In the genomic region with DNA sequence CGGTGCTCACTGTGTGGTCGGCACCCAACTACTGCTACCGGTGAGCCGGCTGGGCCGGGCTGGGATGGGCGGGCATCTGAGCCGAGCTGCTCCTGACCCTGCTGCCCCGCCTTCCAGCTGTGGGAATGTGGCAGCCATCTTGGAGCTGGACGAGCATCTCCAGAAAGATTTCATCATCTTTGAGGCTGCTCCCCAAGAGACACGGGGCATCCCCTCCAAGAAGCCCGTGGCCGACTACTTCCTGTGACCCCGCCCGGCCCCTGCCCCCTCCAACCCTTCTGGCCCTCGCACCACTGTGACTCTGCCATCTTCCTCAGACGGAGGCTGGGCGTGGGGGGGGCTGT, we compare ENCODE assay signal across 19 cellular contexts. TPM values are rescaled to one million over a fixed set of nuclear protein-coding genes. Genes with fewer than 3 reads are reported as not detected.
DNase-seq lines count a peak whose midpoint lies in the region; ATAC-seq and TF ChIP-seq lines count a peak whose summit lies in the region.
"Had no signal": no experiment of that assay in that cellular context is flagged by ENCODE, and none has a peak within 500 bp of the region (broad histone marks: within the 10 kb centered on the region; RNA-seq: fewer than 3 reads in every experiment).

No MANE protein-coding gene starts in this region.

- no peaks in the 10 kb centered on the region for H3K4me1 Mint-ChIP-seq in activated T-helper 17 cell treated with anti-CD3 and anti-CD28 coated beads, Interleukin-2, amount 50 U/mL, for 72 hours

- in situ Hi-C loops in mammary epithelial cell (cut with MboI; ENCODE audit: low sequenced_read_pairs in 2 of 2), result loop anchor here in 1 of 2 donors (25.0 kb wide), 2 partner anchors 103 to 328 kb away; a partner anchor contains a TSS

- TF ChIP-seq POLR2A in adrenal gland (IDR thresholded peaks at IDR 0.05), result no peak
- no peak for TF ChIP-seq POLR2A in vagina (IDR thresholded peaks at IDR 0.05)

- peaks cover 32% of the 10 kb centered on the region for H3K79me2 ChIP-seq in mammary epithelial cell (ENCODE audit: insufficient read depth, low read length)

- dilution Hi-C loops in mammary epithelial cell (cut with HindIII; ENCODE audit: low sequenced_read_pairs), result no loop called here

- ATAC-seq in right cardiac atrium, result peak; percentile 63 to 67
- no peak for ATAC-seq in activated T-helper 17 cell treated with anti-CD3 and anti-CD28 coated beads, Interleukin-2, amount 50 U/mL, for 72 hours (replicated peaks)

- no peak overlapping the region for H3K27ac Mint-ChIP-seq in activated T-helper 17 cell treated with anti-CD3 and anti-CD28 coated beads, Interleukin-2, amount 50 U/mL, for 72 hours
- H3K27ac Mint-ChIP-seq: memory B cell, progenitor cell of endocrine pancreas had no signal

- H3K27ac ChIP-seq in adrenal gland (peak overlapping the region in 3 of 5 donors; percentile 43 to 83 (median 73)), right cardiac atrium (ENCODE audit: low read length) (no peak overlapping the region), mammary epithelial cell (ENCODE audit: insufficient read depth, low read depth, low read length) (no peak overlapping the region), vagina (no peak overlapping the region)
- H3K27ac ChIP-seq: testis had no signal

- no peak overlapping the region for H3K9ac ChIP-seq in mammary epithelial cell (ENCODE audit: insufficient read depth, low read length)

- H3K4me3 ChIP-seq in adrenal gland, result no peak overlapping the region
- H3K4me3 ChIP-seq in right cardiac atrium (ENCODE audit: low read length), result no peak overlapping the region
- no peak overlapping the region for H3K4me3 ChIP-seq in mammary epithelial cell (replicated peaks in 1 of 3; ENCODE audit: insufficient read depth in 1 of 3, low read depth in 2 of 3, low read length in 3 of 3)
- no peak overlapping the region for H3K4me3 ChIP-seq in vagina
- H3K4me3 ChIP-seq: testis had no signal

- H3K27me3 ChIP-seq in adrenal gland (no peaks in the 10 kb centered on the region), right cardiac atrium (ENCODE audit: control insufficient read depth, insufficient read depth) (no peaks in the 10 kb centered on the region), mammary epithelial cell (ENCODE audit: insufficient read depth, low read length) (no peaks in the 10 kb centered on the region), vagina (no peaks in the 10 kb centered on the region)
- H3K27me3 ChIP-seq: BE2C, testis had no signal

- WGBS in adrenal gland, 4 donors, result 27 to 62% (median 49%) methylated on average over 2 to 17 of the region's 17 CpGs
- 54% methylated on average over 17 of the region's 17 CpGs for WGBS in right cardiac atrium
- WGBS in mammary epithelial cell (ENCODE audit: low coverage, missing lambda C conversion rate), result 70% methylated on average over 2 of the region's 17 CpGs

- H3K4me1 ChIP-seq in adrenal gland (replicated peaks in 1 of 2) (peaks cover under 1 to 13% of the 10 kb centered on the region in 2 donors), right cardiac atrium (ENCODE audit: control insufficient read depth, insufficient read depth, low read length) (no peaks in the 10 kb centered on the region), mammary epithelial cell (ENCODE audit: insufficient read depth, low read length) (peaks cover 11% of the 10 kb centered on the region), vagina (no peaks in the 10 kb centered on the region)

- BruUV-seq in mammary epithelial cell (replicated peaks; lab: Mats Ljungman, UMichigan), result no TSS peak

- no peaks in the 10 kb centered on the region for H3K9me3 ChIP-seq in adrenal gland (replicated peaks in 1 of 3)
- no peaks in the 10 kb centered on the region for H3K9me3 ChIP-seq in right cardiac atrium (ENCODE audit: control insufficient read depth, low read length)
- no peaks in the 10 kb centered on the region for H3K9me3 ChIP-seq in mammary epithelial cell (replicated peaks; ENCODE audit: insufficient read depth, low read length)
- H3K9me3 ChIP-seq in vagina, result no peaks in the 10 kb centered on the region
- H3K9me3 ChIP-seq: BE2C, testis had no signal

- no peak overlapping the region for H3K4me3 Mint-ChIP-seq in activated T-helper 17 cell treated with anti-CD3 and anti-CD28 coated beads, Interleukin-2, amount 50 U/mL, for 72 hours
- H3K4me3 Mint-ChIP-seq: memory B cell, nephron progenitor cell had no signal

- H3K36me3 Mint-ChIP-seq in activated T-helper 17 cell treated with anti-CD3 and anti-CD28 coated beads, Interleukin-2, amount 50 U/mL, for 72 hours (ENCODE audit: low read depth), result peaks cover 48% of the 10 kb centered on the region

- CTCF ChIA-PET in mammary epithelial cell (lab: Charles Lee; ENCODE audit: low non-redundant PET), result no interaction called here

- intact Hi-C loops in adrenal gland (cut with DNase I) (no loop called here), right cardiac atrium (cut with DNase I) (no loop called here), mammary epithelial cell (cut with micrococcal nuclease) (no loop called here), vagina (cut with DNase I) (no loop called here)

- H4K20me1 ChIP-seq in mammary epithelial cell (ENCODE audit: insufficient read depth, low read length), result no peaks in the 10 kb centered on the region

- no peak overlapping the region for H3K4me2 ChIP-seq in mammary epithelial cell (ENCODE audit: insufficient read depth, low read depth, low read length)

- DNase-seq in GM03348 (ENCODE audit: low spot score), result peak; percentile 40
- DNase-seq in adrenal gland, result peak in 2 of 7 donors; percentile 50 to 72
- peak; percentile 83 to 91 (median 91) for DNase-seq in right cardiac atrium
- DNase-seq in stromal cell of bone marrow (ENCODE audit: low read depth), result peak; percentile 50
- no peak for DNase-seq in mammary epithelial cell
- DNase-seq in vagina (ENCODE audit: extremely low spot score in 2 of 2), result no peak
- DNase-seq: activated CD4-positive, alpha-beta T cell treated with anti-CD3 and anti-CD28 coated beads, Interleukin-2, amount 50 U/mL, for 1 hour; activated CD8-positive, alpha-beta memory T cell treated with anti-CD3 and anti-CD28 coated beads, Interleukin-2, amount 50 U/mL, for 48 hours; activated naive CD4-positive, alpha-beta T cell treated with Interleukin-2 at 50 U/mL for 16 hours; NCI-H1105 treated with DMSO at 0.1 percent for 48 hours; NCI-H2081 treated with DMSO at 0.1 percent for 48 hours; NCI-H510A treated with DMSO at 0.1 percent for 48 hours; nephron progenitor cell; stimulated activated CD8-positive, alpha-beta memory T cell treated with anti-CD3 and anti-CD28 coated beads, Interleukin-4, amount 100 ng/mL, for 48 hours; testis had no signal

- TF ChIP-seq CTCF in adrenal gland (IDR thresholded peaks at IDR 0.05) (no peak), mammary epithelial cell (conservative IDR thresholded peaks at IDR 0.05 in 1 of 2, IDR thresholded peaks at IDR 0.05 in 1 of 2; ENCODE audit: extremely low read depth in 1 of 2, insufficient read depth in 1 of 2, low read depth in 1 of 2, low read length in 2 of 2) (no peak), vagina (IDR thresholded peaks at IDR 0.05) (no peak)

- H3K27me3 Mint-ChIP-seq in activated T-helper 17 cell treated with anti-CD3 and anti-CD28 coated beads, Interleukin-2, amount 50 U/mL, for 72 hours, result no peaks in the 10 kb centered on the region
- H3K27me3 Mint-ChIP-seq: memory B cell, progenitor cell of endocrine pancreas had no signal

- no peaks in the 10 kb centered on the region for H3K9me3 Mint-ChIP-seq in activated T-helper 17 cell treated with anti-CD3 and anti-CD28 coated beads, Interleukin-2, amount 50 U/mL, for 72 hours
- H3K9me3 Mint-ChIP-seq: memory B cell, nephron progenitor cell had no signal

- H3K36me3 ChIP-seq in adrenal gland (replicated peaks in 1 of 2) (peaks cover 0 to 47% of the 10 kb centered on the region in 2 donors), mammary epithelial cell (ENCODE audit: insufficient read depth, low read length) (peaks cover 24% of the 10 kb centered on the region), vagina (peaks cover 3 to 48% of the 10 kb centered on the region in 2 donors)

- H2AFZ ChIP-seq in mammary epithelial cell (ENCODE audit: low read depth, low read length), result no peak overlapping the region

RNA-seq across cellular contexts. Expression of a gene that starts 6.9 kb away (rescaled TPM):
- 1 to 10 TPM; 1.1 to 3.4 (median 2.4) TPM for total RNA-seq in adrenal gland
- 1 to 10 TPM in 2 of 3 donors, under 1 TPM in 1; 0.22 to 5.1 (median 1.9) TPM for polyA plus RNA-seq in adrenal gland
- 1 to 10 TPM in 2 of 4 donors, under 1 TPM in 2; 0.67 to 1.2 (median 1.0) TPM for total RNA-seq in right cardiac atrium
- polyA plus RNA-seq in right cardiac atrium, result 0.93 TPM
- total RNA-seq in activated T-helper 17 cell treated with anti-CD3 and anti-CD28 coated beads, Interleukin-2, amount 50 U/mL, for 72 hours, result 1 to 10 TPM; 1.1 to 3.7 TPM
- total RNA-seq in mammary epithelial cell, result under 1 TPM in 1 of 2 donors, not detected in 1; 0.73 TPM
- polyA plus RNA-seq in mammary epithelial cell, result 0.05 TPM
- not detected for polyA minus RNA-seq in mammary epithelial cell
- 6.4 TPM for total RNA-seq in vagina

RNA-seq across cellular contexts. Expression of a gene that starts 9.0 kb away (rescaled TPM):
- 100 to 1,000 TPM in 3 of 8 donors, 10 to 100 TPM in 5; 44.5 to 136 (median 80.8) TPM for total RNA-seq in adrenal gland
- 10 to 100 TPM; 39.2 to 93.0 (median 87.1) TPM for polyA plus RNA-seq in adrenal gland
- 10 to 100 TPM; 31.3 to 40.8 (median 36.0) TPM for total RNA-seq in right cardiac atrium
- polyA plus RNA-seq in right cardiac atrium, result 51.8 TPM
- total RNA-seq in activated T-helper 17 cell treated with anti-CD3 and anti-CD28 coated beads, Interleukin-2, amount 50 U/mL, for 72 hours, result 100 to 1,000 TPM; 111 to 147 TPM
- total RNA-seq in mammary epithelial cell, result 100 to 1,000 TPM; 125 to 221 TPM
- 193 TPM for polyA plus RNA-seq in mammary epithelial cell
- 303 TPM for polyA minus RNA-seq in mammary epithelial cell
- 60.4 TPM for total RNA-seq in vagina

RNA-seq across cellular contexts. Expression of a gene that starts 11.2 kb away (rescaled TPM):
- total RNA-seq in adrenal gland (100 to 1,000 TPM in 4 of 8 donors, 10 to 100 TPM in 4; 18.9 to 210 (median 94.5) TPM), right cardiac atrium (10 to 100 TPM; 54.4 to 79.2 (median 71.2) TPM), mammary epithelial cell (10 to 100 TPM in 1 of 2 donors, 1 to 10 TPM in 1; 9.5 to 25.8 TPM), vagina (116 TPM)
- polyA plus RNA-seq in adrenal gland (100 to 1,000 TPM in 2 of 3 donors, 10 to 100 TPM in 1; 14.6 to 454 (median 310) TPM), right cardiac atrium (118 TPM), mammary epithelial cell (16.3 TPM)
- 100 to 1,000 TPM in 1 of 2 donors, 10 to 100 TPM in 1; 34.7 to 107 TPM for total RNA-seq in activated T-helper 17 cell treated with anti-CD3 and anti-CD28 coated beads, Interleukin-2, amount 50 U/mL, for 72 hours
- 19.2 TPM for polyA minus RNA-seq in mammary epithelial cell

RNA-seq across cellular contexts. Expression of a gene that starts 19.2 kb away (rescaled TPM):
- 1,000 to 10,000 TPM; 1,155 to 1,930 (median 1,648) TPM for total RNA-seq in adrenal gland
- 1,000 to 10,000 TPM in 1 of 3 donors, 100 to 1,000 TPM in 2; 623 to 1,215 (median 899) TPM for polyA plus RNA-seq in adrenal gland
- 1,000 to 10,000 TPM; 2,625 to 3,581 (median 3,363) TPM for total RNA-seq in right cardiac atrium
- 3,115 TPM for polyA plus RNA-seq in right cardiac atrium
- total RNA-seq in activated T-helper 17 cell treated with anti-CD3 and anti-CD28 coated beads, Interleukin-2, amount 50 U/mL, for 72 hours, result 1,000 to 10,000 TPM; 2,200 to 3,862 TPM
- total RNA-seq in mammary epithelial cell, result 1,000 to 10,000 TPM in 1 of 2 donors, 100 to 1,000 TPM in 1; 758 to 2,329 TPM
- polyA plus RNA-seq in mammary epithelial cell, result 2,512 TPM
- 3,207 TPM for polyA minus RNA-seq in mammary epithelial cell
- 810 TPM for total RNA-seq in vagina

RNA-seq across cellular contexts. Expression of a gene that starts 28.5 kb away (rescaled TPM):
- total RNA-seq in adrenal gland (1 to 10 TPM in 5 of 8 donors, under 1 TPM in 2, not detected in 1; 0.78 to 9.0 (median 2.8) TPM), right cardiac atrium (1 to 10 TPM; 1.3 to 3.7 (median 3.2) TPM), mammary epithelial cell (under 1 TPM; 0.33 to 0.80 TPM), vagina (6.9 TPM)
- polyA plus RNA-seq in adrenal gland (10 to 100 TPM in 1 of 3 donors, 1 to 10 TPM in 2; 1.0 to 17.6 (median 5.8) TPM), right cardiac atrium (2.6 TPM), mammary epithelial cell (0.83 TPM)
- total RNA-seq in activated T-helper 17 cell treated with anti-CD3 and anti-CD28 coated beads, Interleukin-2, amount 50 U/mL, for 72 hours, result 10 to 100 TPM; 13.4 to 37.8 TPM
- polyA minus RNA-seq in mammary epithelial cell, result 1.6 TPM

Comparison
In these comparisons a context has a peak if more than half of its experiments do, and no peak if none do; other contexts are left out.
1. DNase-seq: peak in GM03348 (single experiment), right cardiac atrium (3 of 3) and stromal cell of bone marrow (single experiment); none in mammary epithelial cell (single experiment) and vagina (0 of 2).
2. H3K27ac ChIP-seq: peak in adrenal gland (3 of 5); none in right cardiac atrium (single experiment), mammary epithelial cell (single experiment) and vagina (single experiment).